Comparison of ENCODE assay signal across 8 cellular contexts in genomic region chr11:236774-237767, GRCh38. TPM values are rescaled to one million over a fixed set of nuclear protein-coding genes. Genes with fewer than 3 reads are reported as not detected.
DNase-seq lines count a peak whose midpoint lies in the region; ATAC-seq lines count a peak whose summit lies in the region.

Gene PSMD13 (plus strand): TSS chr11:236976. CDS start chr11:237050, 74 bp downstream.

- H3K9me3 Mint-ChIP-seq in effector memory CD8-positive, alpha-beta T cell = no peaks in the 10 kb centered on the region
- H3K9me3 Mint-ChIP-seq in memory B cell = no peaks in the 10 kb centered on the region

- ATAC-seq in HG03442 (IDR thresholded peaks at IDR 0.05; ENCODE audit: unreplicated experiment) = peak; percentile 66
- peak; percentile 79 for ATAC-seq in effector memory CD8-positive, alpha-beta T cell (replicated peaks)
- ATAC-seq in memory B cell (ENCODE audit: low read depth) = peak; percentile 82

- CTCF ChIA-PET in activated CD8-positive, alpha-beta memory T cell treated with anti-CD3 and anti-CD28 coated beads for 36 hours (lab: Charles Lee) = interaction anchor here (0.8 to 1.7 kb wide), 5 partner anchors 14 to 79 kb away, joined by 3 to 12 read pairs (median 3); no protein-coding TSS in a partner anchor

- peak within 1 kb of the TSS; percentile 96 for H3K4me3 Mint-ChIP-seq in effector memory CD8-positive, alpha-beta T cell
- peak within 1 kb of the TSS; percentile 93 for H3K4me3 Mint-ChIP-seq in memory B cell

- peaks cover 20 to 44% of the 10 kb centered on the region in 2 donors for H3K4me1 Mint-ChIP-seq in effector memory CD8-positive, alpha-beta T cell (ENCODE audit: low read depth in 2 of 2)
- peaks cover 20% of the 10 kb centered on the region for H3K4me1 Mint-ChIP-seq in memory B cell

- POLR2A ChIA-PET in activated CD8-positive, alpha-beta memory T cell treated with anti-CD3 and anti-CD28 coated beads for 36 hours (lab: Charles Lee) = interaction anchor here (0.7 to 1.9 kb wide), 4 partner anchors 22 to 119 kb away, joined by 3 to 8 read pairs (median 5); partner anchors contain the start of genes BET1L and RIC8A

- no peaks in the 10 kb centered on the region for H3K27me3 Mint-ChIP-seq in effector memory CD8-positive, alpha-beta T cell
- no peaks in the 10 kb centered on the region for H3K27me3 Mint-ChIP-seq in memory B cell

- DNase-seq in C1 segment of cervical spinal cord (lab: John Stamatoyannopoulos, UW) = peak; percentile 17 to 88 (median 79)
- DNase-seq in GM19238 (ENCODE audit: insufficient read length, low spot score) = peak; percentile 93
- peak; percentile 49 for DNase-seq in NCI-H748 treated with DMSO at 0.1 percent for 48 hours (lab: John Stamatoyannopoulos, UW)
- DNase-seq in effector memory CD8-positive, alpha-beta T cell = peak; percentile 83 to 85 (median 85)
- peak in 1 of 2 donors; percentile 79 for DNase-seq in memory B cell (ENCODE audit: low spot score in 2 of 2)
- peak; percentile 85 for DNase-seq in stimulated activated CD8-positive, alpha-beta memory T cell treated with anti-CD3 and anti-CD28 coated beads, Interleukin-12 subunit alpha, Interleukin-12 subunit beta, amount 100 ng/mL, for 24 hours (ENCODE audit: extremely low read depth)

- H3K27ac Mint-ChIP-seq in effector memory CD8-positive, alpha-beta T cell = peak within 1 kb of the TSS; percentile 98 to 99
- peak within 1 kb of the TSS; percentile 99 for H3K27ac Mint-ChIP-seq in memory B cell

- H3K36me3 Mint-ChIP-seq in effector memory CD8-positive, alpha-beta T cell (ENCODE audit: insufficient read depth) = peaks cover 38% of the 10 kb centered on the region
- peaks cover 11% of the 10 kb centered on the region for H3K36me3 Mint-ChIP-seq in memory B cell

RNA-seq across cellular contexts. Expression of gene PSMD13, which starts in this region (rescaled TPM):
- total RNA-seq in activated CD8-positive, alpha-beta memory T cell treated with anti-CD3 and anti-CD28 coated beads for 36 hours = 100 to 1,000 TPM; 246 to 250 TPM
